In the genomic region with DNA sequence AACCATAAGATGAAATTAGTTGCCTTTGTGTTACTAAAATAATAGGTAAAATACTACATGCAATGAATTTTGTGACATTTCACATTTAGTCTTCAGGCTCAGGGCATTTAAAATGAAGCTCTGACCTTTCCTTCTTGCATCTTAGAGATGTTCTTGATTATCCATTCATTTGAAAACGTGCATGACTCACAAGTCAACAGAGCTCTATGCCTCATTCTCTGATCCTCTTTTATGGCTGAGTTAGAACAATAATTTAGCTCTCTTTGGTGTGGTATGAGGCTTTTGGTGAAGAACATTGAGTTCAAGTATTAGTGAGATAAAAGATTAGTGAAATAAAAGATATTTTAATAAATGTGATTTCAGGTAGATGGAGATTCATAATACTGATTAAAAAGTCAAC, we compare ENCODE assay signal across 24 cellular contexts.
"Had no signal": no experiment of that assay in that cellular context is flagged by ENCODE, and none has a peak within 500 bp of the region (broad histone marks: within the 10 kb centered on the region; RNA-seq: fewer than 3 reads in every experiment).

No MANE protein-coding gene starts in this region.

- H3K4me3 Mint-ChIP-seq: effector memory CD8-positive, alpha-beta T cell; mesothelial cell of epicardium; naive B cell; natural killer cell treated with Interleukin-12 subunit alpha and Interleukin-12 subunit beta and Interleukin-15 and Interleukin-18, amount 100 ng/mL, for 72 hours; neural crest cell; stimulated activated naive CD8-positive, alpha-beta T cell treated with anti-CD3 and anti-CD28 coated beads, Interleukin-15, amount 100 ng/mL, for 72 hours had no signal

- H3K9me3 Mint-ChIP-seq: effector memory CD8-positive, alpha-beta T cell; mesothelial cell of epicardium; naive B cell; natural killer cell treated with Interleukin-12 subunit alpha and Interleukin-12 subunit beta and Interleukin-15 and Interleukin-18, amount 100 ng/mL, for 72 hours; stimulated activated naive CD8-positive, alpha-beta T cell treated with anti-CD3 and anti-CD28 coated beads, Interleukin-15, amount 100 ng/mL, for 72 hours had no signal

- H3K4me1 Mint-ChIP-seq: naive B cell; stimulated activated naive CD8-positive, alpha-beta T cell treated with anti-CD3 and anti-CD28 coated beads, Interleukin-15, amount 100 ng/mL, for 72 hours had no signal

- H3K27ac Mint-ChIP-seq: effector memory CD8-positive, alpha-beta T cell; mesothelial cell of epicardium; natural killer cell treated with Interleukin-12 subunit alpha and Interleukin-12 subunit beta and Interleukin-15 and Interleukin-18, amount 100 ng/mL, for 72 hours; stimulated activated naive CD8-positive, alpha-beta T cell treated with anti-CD3 and anti-CD28 coated beads, Interleukin-15, amount 100 ng/mL, for 72 hours had no signal

- DNase-seq: cortex of kidney; effector memory CD8-positive, alpha-beta T cell; erythroblast; esophagus squamous epithelium; heart left ventricle; kidney; left cardiac atrium; left lung; mesenchymal stem cell; mucosa of descending colon; naive B cell; pancreas; right lobe of liver; stimulated activated CD4-positive, alpha-beta T cell treated with anti-CD3 and anti-CD28 coated beads, Interleukin-12 subunit alpha, Interleukin-12 subunit beta, amount 100 ng/mL, for 4 hours; stimulated activated CD4-positive, alpha-beta T cell treated with anti-CD3 and anti-CD28 coated beads, Interleukin-1b, Interleukin-23, amount 100 ng/mL, for 48 hours; stimulated activated CD4-positive, alpha-beta T cell treated with anti-CD3 and anti-CD28 coated beads, Interleukin-4, amount 100 ng/mL, for 1 hour; stimulated activated CD8-positive, alpha-beta memory T cell treated with anti-CD3 and anti-CD28 coated beads, Interleukin-4, amount 100 ng/mL, for 48 hours; stimulated activated naive CD4-positive, alpha-beta T cell; stimulated activated naive CD8-positive, alpha-beta T cell treated with anti-CD3 and anti-CD28 coated beads, Interleukin-15, amount 100 ng/mL, for 72 hours; transverse colon had no signal

- H3K36me3 Mint-ChIP-seq: mesothelial cell of epicardium; naive B cell; natural killer cell treated with Interleukin-12 subunit alpha and Interleukin-12 subunit beta and Interleukin-15 and Interleukin-18, amount 100 ng/mL, for 72 hours had no signal

- ATAC-seq: effector memory CD8-positive, alpha-beta T cell; gastroesophageal sphincter; heart left ventricle; left cardiac atrium; left lung; mucosa of descending colon; natural killer cell treated with Interleukin-12 subunit alpha and Interleukin-12 subunit beta and Interleukin-15 and Interleukin-18, amount 100 ng/mL, for 72 hours; pancreas; right lobe of liver; stimulated activated naive CD8-positive, alpha-beta T cell treated with anti-CD3 and anti-CD28 coated beads, Interleukin-15, amount 100 ng/mL, for 72 hours had no signal
